1 cellular context compared by ENCODE assay signal in genomic region chrX:136635235-136635634, GRCh38.
TF ChIP-seq lines count a peak whose summit lies in the region.

No MANE protein-coding gene starts in this region.

TF ChIP-seq in GM12878, 131 proteins besides CTCF, POLR2A, EP300 and RAD21 (continued from another document):
- TF ChIP-seq, protein P1, sequence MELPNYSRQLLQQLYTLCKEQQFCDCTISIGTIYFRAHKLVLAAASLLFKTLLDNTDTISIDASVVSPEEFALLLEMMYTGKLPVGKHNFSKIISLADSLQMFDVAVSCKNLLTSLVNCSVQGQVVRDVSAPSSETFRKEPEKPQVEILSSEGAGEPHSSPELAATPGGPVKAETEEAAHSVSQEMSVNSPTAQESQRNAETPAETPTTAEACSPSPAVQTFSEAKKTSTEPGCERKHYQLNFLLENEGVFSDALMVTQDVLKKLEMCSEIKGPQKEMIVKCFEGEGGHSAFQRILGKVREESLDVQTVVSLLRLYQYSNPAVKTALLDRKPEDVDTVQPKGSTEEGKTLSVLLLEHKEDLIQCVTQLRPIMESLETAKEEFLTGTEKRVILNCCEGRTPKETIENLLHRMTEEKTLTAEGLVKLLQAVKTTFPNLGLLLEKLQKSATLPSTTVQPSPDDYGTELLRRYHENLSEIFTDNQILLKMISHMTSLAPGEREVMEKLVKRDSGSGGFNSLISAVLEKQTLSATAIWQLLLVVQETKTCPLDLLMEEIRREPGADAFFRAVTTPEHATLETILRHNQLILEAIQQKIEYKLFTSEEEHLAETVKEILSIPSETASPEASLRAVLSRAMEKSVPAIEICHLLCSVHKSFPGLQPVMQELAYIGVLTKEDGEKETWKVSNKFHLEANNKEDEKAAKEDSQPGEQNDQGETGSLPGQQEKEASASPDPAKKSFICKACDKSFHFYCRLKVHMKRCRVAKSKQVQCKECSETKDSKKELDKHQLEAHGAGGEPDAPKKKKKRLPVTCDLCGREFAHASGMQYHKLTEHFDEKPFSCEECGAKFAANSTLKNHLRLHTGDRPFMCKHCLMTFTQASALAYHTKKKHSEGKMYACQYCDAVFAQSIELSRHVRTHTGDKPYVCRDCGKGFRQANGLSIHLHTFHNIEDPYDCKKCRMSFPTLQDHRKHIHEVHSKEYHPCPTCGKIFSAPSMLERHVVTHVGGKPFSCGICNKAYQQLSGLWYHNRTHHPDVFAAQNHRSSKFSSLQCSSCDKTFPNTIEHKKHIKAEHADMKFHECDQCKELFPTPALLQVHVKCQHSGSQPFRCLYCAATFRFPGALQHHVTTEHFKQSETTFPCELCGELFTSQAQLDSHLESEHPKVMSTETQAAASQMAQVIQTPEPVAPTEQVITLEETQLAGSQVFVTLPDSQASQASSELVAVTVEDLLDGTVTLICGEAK (IDR thresholded peaks at IDR 0.05; ENCODE audit: borderline replicate concordance): no peak
- TF ChIP-seq IKZF2 (IDR thresholded peaks at IDR 0.05) (peak; percentile 21 to 45; a peak in 2 of 4 replicates), HCFC1 (IDR thresholded peaks at IDR 0.05; ENCODE audit: low read length) (no peak)
